8 cellular contexts compared by ENCODE assay signal in genomic region chr1:99850458-99850974, GRCh38. TPM values are rescaled to one million over a fixed set of nuclear protein-coding genes. Genes with fewer than 3 reads are reported as not detected.
A peak's percentile ranks its signal among the peaks of the same experiment; 100 is the strongest.
DNase-seq lines count a peak whose midpoint lies in the region; ATAC-seq, FAIRE-seq and TF ChIP-seq lines count a peak whose summit lies in the region.

No MANE protein-coding gene starts in this region.

- no peak for ATAC-seq in GM18520 (IDR thresholded peaks at IDR 0.05; ENCODE audit: unreplicated experiment)

- H3K36me3 ChIP-seq in ascending aorta (peaks cover 0 to 4% of the 10 kb centered on the region in 2 donors), kidney (ENCODE audit: control insufficient read depth in 1 of 2, insufficient read depth in 2 of 2, low read length in 2 of 2) (no peaks in the 10 kb centered on the region), stomach smooth muscle (ENCODE audit: control insufficient read depth in 2 of 2, insufficient read depth in 2 of 2, low read length in 2 of 2) (peaks cover 0 to 5% of the 10 kb centered on the region in 2 donors)

- H3K27me3 ChIP-seq in HL-60 (ENCODE audit: insufficient read depth, poor library complexity, severe bottlenecking) (no peaks in the 10 kb centered on the region), ascending aorta (no peaks in the 10 kb centered on the region), stomach smooth muscle (ENCODE audit: control insufficient read depth in 1 of 2, insufficient read depth in 2 of 2, low read length in 2 of 2) (no peaks in the 10 kb centered on the region)

- intact Hi-C loops in ascending aorta (cut with DNase I), result loop anchor here (2.0 to 5.0 kb wide), 5 partner anchors 42 to 507 kb away; partner anchors contain the start of genes SASS6, SLC35A3 and TRMT13
- intact Hi-C loops in kidney (cut with DNase I), result no loop called here

- H3K9me3 ChIP-seq in ascending aorta (no peaks in the 10 kb centered on the region), kidney (ENCODE audit: control insufficient read depth in 1 of 2, low read length in 2 of 2) (no peaks in the 10 kb centered on the region), stomach smooth muscle (ENCODE audit: control insufficient read depth in 2 of 2, low read length in 2 of 2) (no peaks in the 10 kb centered on the region)

- no peak for TF ChIP-seq CTCF in HL-60 (IDR thresholded peaks at IDR 0.05; ENCODE audit: insufficient read depth, low read length)
- TF ChIP-seq CTCF in ascending aorta (IDR thresholded peaks at IDR 0.05), result no peak
- TF ChIP-seq CTCF in kidney (IDR thresholded peaks at IDR 0.05; ENCODE audit: borderline replicate concordance, extremely low read depth, insufficient read depth), result no peak

- H3K4me1 ChIP-seq in ascending aorta (peaks cover 4 to 6% of the 10 kb centered on the region in 2 donors), kidney (ENCODE audit: control insufficient read depth in 1 of 2, insufficient read depth in 1 of 2, low read depth in 1 of 2, low read length in 2 of 2) (peaks cover 3 to 4% of the 10 kb centered on the region in 2 donors), stomach smooth muscle (ENCODE audit: control insufficient read depth, insufficient read depth, low read length) (peaks cover 10% of the 10 kb centered on the region)

- DNase-seq in stimulated activated CD8-positive, alpha-beta memory T cell treated with anti-CD3 and anti-CD28 coated beads, Interleukin-4, amount 100 ng/mL, for 24 hours (ENCODE audit: low read depth), result peak; percentile 0
- DNase-seq in stimulated activated CD8-positive, alpha-beta memory T cell treated with anti-CD3 and anti-CD28 coated beads, Interleukin-4, amount 100 ng/mL, for 48 hours, result no peak
- DNase-seq in HL-60 (ENCODE audit: low read depth in 1 of 2, low spot score in 1 of 2) (no peak), ascending aorta (ENCODE audit: low spot score in 2 of 2) (no peak), kidney (no peak), iPS-NIHi11 (ENCODE audit: low spot score) (no peak)

- H3K4me3 ChIP-seq in HL-60 (replicated peaks; ENCODE audit: insufficient read depth, low read length), result peak overlapping the region; percentile 60
- H3K4me3 ChIP-seq in ascending aorta, result peak overlapping the region; percentile 84 to 86
- peak overlapping the region; percentile 72 to 96 for H3K4me3 ChIP-seq in kidney (ENCODE audit: low read length in 2 of 2)
- peak overlapping the region; percentile 75 to 95 for H3K4me3 ChIP-seq in stomach smooth muscle (ENCODE audit: low read length in 2 of 2)

- peak overlapping the region; percentile 82 for H3K27ac ChIP-seq in HL-60 (replicated peaks)
- peak overlapping the region; percentile 89 for H3K27ac ChIP-seq in ascending aorta
- peak overlapping the region; percentile 83 to 84 for H3K27ac ChIP-seq in kidney (ENCODE audit: low read depth in 2 of 2, low read length in 2 of 2)
- H3K27ac ChIP-seq in stomach smooth muscle (ENCODE audit: low read length), result peak overlapping the region; percentile 85

- no peak for FAIRE-seq in kidney (lab: Jason Lieb, UNC)

- H3K9ac ChIP-seq in kidney (ENCODE audit: low read length in 2 of 2) (peak overlapping the region; percentile 63 to 78), stomach smooth muscle (ENCODE audit: low read length in 2 of 2) (peak overlapping the region; percentile 80 to 94)

RNA-seq across cellular contexts. Expression of gene AGL, which starts 0.4 kb away (rescaled TPM):
- total RNA-seq in ascending aorta (9.9 TPM), kidney (19.8 TPM)
- polyA plus RNA-seq in kidney (ENCODE audit: insufficient read depth, low read depth, low replicate concordance), result 9.1 TPM
